ENCODE assay signal across 18 cellular contexts in genomic region chr13:40617801-40618356, GRCh38. TPM values are rescaled to one million over a fixed set of nuclear protein-coding genes. Genes with fewer than 3 reads are reported as not detected.
DNase-seq lines count a peak whose midpoint lies in the region; ATAC-seq, FAIRE-seq and TF ChIP-seq lines count a peak whose summit lies in the region.
"Had no signal": no experiment of that assay in that cellular context is flagged by ENCODE, and none has a peak within 500 bp of the region (broad histone marks: within the 10 kb centered on the region; RNA-seq: fewer than 3 reads in every experiment).

No MANE protein-coding gene starts in this region.

- POLR2A ChIA-PET in H1 (lab: Charles Lee; ENCODE audit: partially characterized antibody), result interaction anchor here (0.9 kb wide), 1 partner anchor 15 kb away, joined by 3 read pairs; no protein-coding TSS in a partner anchor

- TF ChIP-seq CTCF in OCI-LY1 (IDR thresholded peaks at IDR 0.05; ENCODE audit: low read length) (no peak), H1 (IDR thresholded peaks at IDR 0.05; ENCODE audit: control extremely low read depth in 1 of 3, insufficient read depth in 1 of 3, low read depth in 1 of 3, low read length in 3 of 3) (no peak)

- H3K27me3 Mint-ChIP-seq in activated T-cell treated with anti-CD3 and anti-CD28 coated beads, Interleukin-2, amount 50 U/mL, for 72 hours (ENCODE audit: low read depth), result no peaks in the 10 kb centered on the region
- H3K27me3 Mint-ChIP-seq: activated CD4-positive, alpha-beta T cell treated with anti-CD3 and anti-CD28 coated beads, Interleukin-2, amount 10 ng/mL, durations not matched to agents 7 days and 5 days; activated naive CD8-positive, alpha-beta T cell treated with anti-CD3 and anti-CD28 coated beads, Interleukin-2, amount 10 ng/mL, durations not matched to agents 7 days and 5 days; brain; IgD-negative memory B cell had no signal

- H3K4me2 ChIP-seq in OCI-LY1 (ENCODE audit: low read length) (peak overlapping the region; percentile 46; the same call in 1 of the 2 replicates), H1 (ENCODE audit: insufficient read depth in 1 of 2, low read depth in 2 of 2, low read length in 2 of 2) (no peak overlapping the region)
- H3K4me2 ChIP-seq: BLaER1 had no signal

- peak overlapping the region; percentile 5 for H3K4me3 ChIP-seq in OCI-LY1 (ENCODE audit: low read depth, low read length, poor library complexity, severe bottlenecking)
- no peak overlapping the region for H3K4me3 ChIP-seq in H1 (ENCODE audit: extremely low read depth in 1 of 4, insufficient read depth in 2 of 4, low read depth in 3 of 4, low read length in 4 of 4)
- H3K4me3 ChIP-seq: BLaER1, vagina had no signal

- no peaks in the 10 kb centered on the region for H3K9me2 ChIP-seq in OCI-LY1 (ENCODE audit: low read depth, low read length)

- H3K79me2 ChIP-seq in OCI-LY1 (ENCODE audit: insufficient read depth, low read length), result peaks cover 98% of the 10 kb centered on the region
- H3K79me2 ChIP-seq in H1 (ENCODE audit: control insufficient read depth in 1 of 2, insufficient read depth in 2 of 2, low read length in 2 of 2), result peaks cover 23 to 99% of the 10 kb centered on the region in 2 experiments; a peak in 3 of 4 replicates

- no peak for DNase-seq in activated T-cell treated with anti-CD3 and anti-CD28 coated beads, Interleukin-2, amount 50 U/mL, for 72 hours
- no peak for DNase-seq in activated T-cell treated with anti-CD3 and anti-CD28 coated beads, Interleukin-2, amount 50 U/mL, for 48 hours
- no peak for DNase-seq in H1 (ENCODE audit: low read depth in 1 of 2, low spot score in 2 of 2)
- DNase-seq in stimulated activated effector memory CD8-positive, alpha-beta T cell treated with anti-CD3 and anti-CD28 coated beads, Interleukin-12 subunit alpha, Interleukin-12 subunit beta, amount 100 ng/mL, for 72 hours (ENCODE audit: low spot score in 2 of 2), result peak in 1 of 2 donors; percentile 43
- DNase-seq in GM19238 (ENCODE audit: insufficient read length, low spot score), result no peak
- DNase-seq in KG1 (lab: John Stamatoyannopoulos, UW), result no peak
- DNase-seq: activated CD4-positive, alpha-beta T cell treated with anti-CD3 and anti-CD28 coated beads, Interleukin-2, amount 10 ng/mL, durations not matched to agents 7 days and 5 days; activated naive CD8-positive, alpha-beta T cell treated with anti-CD3 and anti-CD28 coated beads, Interleukin-2, amount 10 ng/mL, durations not matched to agents 7 days and 5 days; cortex of kidney; NCI-H1694; NCI-H69 had no signal

- CTCF ChIA-PET in H1 (lab: Charles Lee; ENCODE audit: partially characterized antibody), result interaction anchor here (1.1 to 1.4 kb wide), 2 partner anchors 11 to 51 kb away, joined by 4 read pairs; no protein-coding TSS in a partner anchor

- no peak overlapping the region for H2AFZ ChIP-seq in OCI-LY1 (ENCODE audit: low read length)
- no peak overlapping the region for H2AFZ ChIP-seq in H1 (ENCODE audit: low read length)

- H3K4ac ChIP-seq in H1 (replicated peaks; ENCODE audit: insufficient read length, low read depth, low read length), result no peak overlapping the region

- H4K8ac ChIP-seq in H1 (ENCODE audit: extremely low read depth, insufficient read depth, low read length), result no peak overlapping the region

- H3K79me1 ChIP-seq in H1 (ENCODE audit: low read depth, low read length), result peaks cover 11% of the 10 kb centered on the region

- H2BK20ac ChIP-seq in H1 (ENCODE audit: low read length), result no peak overlapping the region

- no peaks in the 10 kb centered on the region for H3F3A ChIP-seq in OCI-LY1 (ENCODE audit: insufficient read depth, low read length)

- no peaks in the 10 kb centered on the region for H3K9me3 Mint-ChIP-seq in activated T-cell treated with anti-CD3 and anti-CD28 coated beads, Interleukin-2, amount 50 U/mL, for 72 hours
- H3K9me3 Mint-ChIP-seq in stimulated activated effector memory CD8-positive, alpha-beta T cell treated with anti-CD3 and anti-CD28 coated beads, Interleukin-12 subunit alpha, Interleukin-12 subunit beta, amount 100 ng/mL, for 72 hours, result no peaks in the 10 kb centered on the region
- H3K9me3 Mint-ChIP-seq: activated naive CD8-positive, alpha-beta T cell treated with anti-CD3 and anti-CD28 coated beads, Interleukin-2, amount 10 ng/mL, durations not matched to agents 7 days and 5 days; brain; IgD-negative memory B cell had no signal

- H3K27me3 ChIP-seq in OCI-LY1 (ENCODE audit: insufficient read depth, low read length) (no peaks in the 10 kb centered on the region), H1 (replicated peaks in 1 of 4; ENCODE audit: control insufficient read depth in 3 of 4, extremely low read depth in 1 of 4, insufficient read depth in 3 of 4, low read length in 3 of 4) (no peaks in the 10 kb centered on the region)
- H3K27me3 ChIP-seq: BLaER1, vagina had no signal

- H3K56ac ChIP-seq in H1 (replicated peaks; ENCODE audit: insufficient read length, low read depth, low read length), result no peak overlapping the region

- H3K4me1 Mint-ChIP-seq in activated T-cell treated with anti-CD3 and anti-CD28 coated beads, Interleukin-2, amount 50 U/mL, for 72 hours (ENCODE audit: low read depth), result peaks cover 93% of the 10 kb centered on the region
- peaks cover 85% of the 10 kb centered on the region for H3K4me1 Mint-ChIP-seq in stimulated activated effector memory CD8-positive, alpha-beta T cell treated with anti-CD3 and anti-CD28 coated beads, Interleukin-12 subunit alpha, Interleukin-12 subunit beta, amount 100 ng/mL, for 72 hours

- no peak overlapping the region for H4K91ac ChIP-seq in H1 (replicated peaks; ENCODE audit: insufficient read length, low read length)

- H3K36me3 Mint-ChIP-seq in activated T-cell treated with anti-CD3 and anti-CD28 coated beads, Interleukin-2, amount 50 U/mL, for 72 hours (ENCODE audit: insufficient read depth in 2 of 2), result peaks cover 0 to 6% of the 10 kb centered on the region in 2 donors
- H3K36me3 Mint-ChIP-seq in stimulated activated effector memory CD8-positive, alpha-beta T cell treated with anti-CD3 and anti-CD28 coated beads, Interleukin-12 subunit alpha, Interleukin-12 subunit beta, amount 100 ng/mL, for 72 hours, result peaks cover 17% of the 10 kb centered on the region
- H3K36me3 Mint-ChIP-seq: brain had no signal

- WGBS in H1 (ENCODE audit: extremely low coverage in 1 of 2, insufficient coverage in 1 of 2, insufficient read length in 1 of 2, insufficient replicate concordance in 2 of 2, low coverage in 1 of 2, low lambda C conversion rate in 2 of 2, missing lambda C conversion rate in 1 of 2), 2 experiments, result 84% methylated on average over 8 of the region's 8 CpGs; no CpG with 5 or more reads in 1 of the 2 experiments

- H3K4me3 Mint-ChIP-seq in activated T-cell treated with anti-CD3 and anti-CD28 coated beads, Interleukin-2, amount 50 U/mL, for 72 hours, result peak overlapping the region in 1 of 2 donors; percentile 80
- H3K4me3 Mint-ChIP-seq in stimulated activated effector memory CD8-positive, alpha-beta T cell treated with anti-CD3 and anti-CD28 coated beads, Interleukin-12 subunit alpha, Interleukin-12 subunit beta, amount 100 ng/mL, for 72 hours, result no peak overlapping the region
- H3K4me3 Mint-ChIP-seq: activated CD4-positive, alpha-beta T cell treated with anti-CD3 and anti-CD28 coated beads, Interleukin-2, amount 10 ng/mL, durations not matched to agents 7 days and 5 days; activated naive CD8-positive, alpha-beta T cell treated with anti-CD3 and anti-CD28 coated beads, Interleukin-2, amount 10 ng/mL, durations not matched to agents 7 days and 5 days; brain had no signal

- no peak overlapping the region for H2BK12ac ChIP-seq in H1 (ENCODE audit: low read depth, low read length)

- H2AK5ac ChIP-seq in H1 (ENCODE audit: low read depth, low read length), result no peak overlapping the region

- no peak for TF ChIP-seq RAD21 in H1 (IDR thresholded peaks at IDR 0.05 in 1 of 2, conservative IDR thresholded peaks at IDR 0.05 in 1 of 2; ENCODE audit: low read depth in 2 of 2, low read length in 2 of 2)

- H4K20me1 ChIP-seq in OCI-LY1 (ENCODE audit: insufficient read depth, low read length) (no peaks in the 10 kb centered on the region), H1 (replicated peaks in 1 of 2; ENCODE audit: control insufficient read depth in 1 of 2, insufficient read depth in 2 of 2, low read length in 2 of 2) (peaks cover 32 to 48% of the 10 kb centered on the region in 2 experiments)

- no peak overlapping the region for H2BK15ac ChIP-seq in H1 (ENCODE audit: low read length)

- H4K5ac ChIP-seq in H1 (ENCODE audit: insufficient read length, low read depth, low read length), result no peak overlapping the region

- H3K23ac ChIP-seq in H1 (ENCODE audit: insufficient read length), result no peak overlapping the region

- peaks cover 27% of the 10 kb centered on the region; the same call in 1 of the 2 replicates for H3K36me3 ChIP-seq in OCI-LY1 (ENCODE audit: insufficient read depth, low read length)
- 0 out of 8 replicates have a peak, but pooled peaks cover 0 to 5% (median 0%) of the 10 kb centered on the region in 4 experiments for H3K36me3 ChIP-seq in H1 (ENCODE audit: control insufficient read depth in 2 of 4, insufficient read depth in 4 of 4, low read length in 3 of 4)
- H3K36me3 ChIP-seq: vagina had no signal

- no peak overlapping the region for H2BK120ac ChIP-seq in H1 (replicated peaks; ENCODE audit: low read depth, low read length)

- no peak overlapping the region for H3K14ac ChIP-seq in H1 (ENCODE audit: insufficient read length)

- H3K4me1 ChIP-seq in OCI-LY1 (ENCODE audit: insufficient read depth, low read length, severe bottlenecking) (peaks cover 100% of the 10 kb centered on the region), H1 (replicated peaks in 1 of 4; ENCODE audit: control insufficient read depth in 3 of 4, insufficient read depth in 4 of 4, low read length in 3 of 4) (peaks cover 3 to 28% (median 17%) of the 10 kb centered on the region in 4 experiments; a peak in 6 of 7 replicates)

- no peaks in the 10 kb centered on the region for H3K9me3 ChIP-seq in OCI-LY1 (ENCODE audit: low read length)
- no peaks in the 10 kb centered on the region for H3K9me3 ChIP-seq in H1 (ENCODE audit: insufficient read depth in 2 of 2, low read depth in 1 of 2, low read length in 1 of 2)
- H3K9me3 ChIP-seq: vagina had no signal

- no peak for TF ChIP-seq EP300 in H1 (IDR thresholded peaks at IDR 0.05; ENCODE audit: borderline replicate concordance in 1 of 2, low read depth in 2 of 2, low read length in 2 of 2)

- no peak for ATAC-seq in activated T-cell treated with anti-CD3 and anti-CD28 coated beads, Interleukin-2, amount 50 U/mL, for 72 hours (replicated peaks in 1 of 2)
- no peak for ATAC-seq in stimulated activated effector memory CD8-positive, alpha-beta T cell treated with anti-CD3 and anti-CD28 coated beads, Interleukin-12 subunit alpha, Interleukin-12 subunit beta, amount 100 ng/mL, for 72 hours
- ATAC-seq in HG03280 (IDR thresholded peaks at IDR 0.05; ENCODE audit: unreplicated experiment), result no peak

- H3K9ac ChIP-seq in OCI-LY1 (ENCODE audit: low read length), result no peak overlapping the region
- no peak overlapping the region for H3K9ac ChIP-seq in H1 (replicated peaks in 1 of 4; ENCODE audit: extremely low read depth in 1 of 4, low read depth in 3 of 4, low read length in 3 of 4)
- H3K9ac ChIP-seq: BLaER1 had no signal

- no peaks in the 10 kb centered on the region for H3K23me2 ChIP-seq in H1 (ENCODE audit: low read depth, low read length)

- H3K27ac ChIP-seq in OCI-LY1 (ENCODE audit: low read depth, low read length, poor library complexity, severe bottlenecking), result peak overlapping the region; percentile 84
- H3K27ac ChIP-seq in H1 (ENCODE audit: low read depth, low read length), result no peak overlapping the region
- H3K27ac ChIP-seq: BLaER1, vagina had no signal

- FAIRE-seq in H1 (lab: Jason Lieb, UNC), result no peak
- FAIRE-seq: GM18507 had no signal

- peak overlapping the region; percentile 81 for H3K27ac Mint-ChIP-seq in activated T-cell treated with anti-CD3 and anti-CD28 coated beads, Interleukin-2, amount 50 U/mL, for 72 hours
- peak overlapping the region; percentile 59 for H3K27ac Mint-ChIP-seq in stimulated activated effector memory CD8-positive, alpha-beta T cell treated with anti-CD3 and anti-CD28 coated beads, Interleukin-12 subunit alpha, Interleukin-12 subunit beta, amount 100 ng/mL, for 72 hours
- H3K27ac Mint-ChIP-seq: brain, IgD-negative memory B cell had no signal

- no peak overlapping the region for H2BK5ac ChIP-seq in H1 (ENCODE audit: low read depth, low read length)

- TF ChIP-seq POLR2A in H1 (IDR thresholded peaks at IDR 0.05; ENCODE audit: control extremely low read depth in 1 of 2, low read depth in 2 of 2, low read length in 2 of 2), result no peak

- H3K18ac ChIP-seq in H1 (ENCODE audit: extremely low read depth, low read length), result no peak overlapping the region

RNA-seq across cellular contexts. Expression of gene FOXO1, which starts 48.6 kb away (rescaled TPM):
- 10 to 100 TPM; 47.0 to 56.9 TPM for total RNA-seq in activated T-cell treated with anti-CD3 and anti-CD28 coated beads, Interleukin-2, amount 50 U/mL, for 72 hours
- total RNA-seq in H1 (2021; fragmentation: NEBNext Ultra II Directional; extraction: Animal tissue kit (Norgen Biotek cat#: 25700)), result 56.1 and 56.9 TPM in 2 replicates
- 35.3 and 36.5 TPM in 2 replicates for polyA plus RNA-seq in H1 (2011; rRNA removed)
- 19.0 TPM for polyA plus RNA-seq in H1 (2011; cell fraction: cytosol; rRNA removed)
- 33.2 TPM for polyA plus RNA-seq in H1 (2011; cell fraction: nucleus; rRNA removed)
- polyA plus RNA-seq in H1 (2012, experiment 1 of 2), result 27.6 to 34.4 TPM (median 33.7 TPM) in 4 replicates
- polyA plus RNA-seq in H1 (2012, experiment 2 of 2), result 5.8 TPM
- polyA plus RNA-seq in H1 (2013, experiment 1 of 2), result 19.9 TPM
- 18.7 TPM for polyA plus RNA-seq in H1 (2013, experiment 2 of 2)
- polyA minus RNA-seq in H1 (2011; rRNA and poly(A)+ RNA removed), result 112 and 122 TPM in 2 replicates
- 50.3 TPM for polyA minus RNA-seq in H1 (2011; cell fraction: cytosol; rRNA and poly(A)+ RNA removed)
- polyA minus RNA-seq in H1 (2011; cell fraction: nucleus; rRNA and poly(A)+ RNA removed), result 66.2 TPM
